27 cellular contexts compared by ENCODE assay signal in the genomic region with DNA sequence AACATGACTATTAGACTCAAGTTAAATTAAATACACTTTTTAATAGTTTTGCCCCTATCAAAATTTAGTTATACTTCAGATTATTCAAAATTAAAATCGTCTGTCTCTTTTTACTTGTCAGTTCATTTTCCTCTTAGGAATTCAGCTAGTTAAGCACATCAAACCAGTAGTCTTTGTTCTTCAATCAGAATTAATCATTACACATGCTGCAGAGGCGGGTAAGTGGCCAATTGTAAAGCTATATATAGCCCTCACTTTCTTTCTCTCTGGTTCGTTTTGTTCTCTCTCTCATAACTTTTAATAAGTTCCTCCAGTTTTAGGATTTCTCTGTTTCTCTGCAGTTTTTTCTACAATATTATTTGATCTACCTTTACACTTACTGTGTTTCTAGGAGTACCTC.
"Had no signal": no experiment of that assay in that cellular context is flagged by ENCODE, and none has a peak within 500 bp of the region (broad histone marks: within the 10 kb centered on the region; RNA-seq: fewer than 3 reads in every experiment).

No MANE protein-coding gene starts in this region.

- H3K27me3 ChIP-seq: ascending aorta, breast epithelium, cardiac muscle cell, colonic mucosa, esophagus squamous epithelium had no signal

- H3K36me3 ChIP-seq: ascending aorta, cardiac muscle cell, colonic mucosa, esophagus squamous epithelium had no signal

- DNase-seq: activated CD4-positive, alpha-beta memory T cell treated with anti-CD3 and anti-CD28 coated beads, Interleukin-2, amount 10 ng/mL, durations not matched to agents 7 days and 5 days; activated CD4-positive, alpha-beta T cell treated with anti-CD3 and anti-CD28 coated beads for 1 hour; activated CD4-positive, alpha-beta T cell treated with anti-CD3 and anti-CD28 coated beads for 4 hours; activated CD4-positive, alpha-beta T cell treated with anti-CD3 and anti-CD28 coated beads, Interleukin-2, amount 10 ng/mL, durations not matched to agents 7 days and 5 days; activated CD4-positive, alpha-beta T cell treated with anti-CD3 and anti-CD28 coated beads, Interleukin-2, amount 50 U/mL, for 4 hours; activated CD8-positive, alpha-beta memory T cell treated with anti-CD3 and anti-CD28 coated beads, Interleukin-2, amount 50 U/mL, for 48 hours; activated gamma-delta T cell; activated naive CD4-positive, alpha-beta T cell; activated naive CD4-positive, alpha-beta T cell treated with anti-CD3 and anti-CD28 coated beads, Interleukin-2, amount 10 ng/mL, durations not matched to agents 7 days and 5 days; activated naive CD8-positive, alpha-beta T cell treated with anti-CD3 and anti-CD28 coated beads, Interleukin-2, amount 10 ng/mL, durations not matched to agents 7 days and 5 days; activated T-cell treated with anti-CD3 and anti-CD28 coated beads for 4 hours; activated T-cell treated with anti-CD3 and anti-CD28 coated beads, Interleukin-2, amount 50 U/mL, for 24 hours; activated T-cell treated with anti-CD3 and anti-CD28 coated beads, Interleukin-2, amount 50 U/mL, for 72 hours; central memory CD4-positive, alpha-beta T cell; cerebellar nuclear complex; colonic mucosa; effector CD8-positive, alpha-beta T cell; esophagus squamous epithelium; foreskin melanocyte; T-helper 2 cell had no signal

- ATAC-seq: activated naive CD4-positive, alpha-beta T cell treated with anti-CD3 and anti-CD28 coated beads, Interleukin-2, amount 50 U/mL, for 72 hours; activated T-cell treated with anti-CD3 and anti-CD28 coated beads, Interleukin-2, amount 50 U/mL, for 72 hours; WTC11 had no signal

- H3K4me1 ChIP-seq: ascending aorta, breast epithelium, colonic mucosa, esophagus squamous epithelium had no signal

- H3K4me3 ChIP-seq: ascending aorta, breast epithelium, cardiac muscle cell, colonic mucosa, esophagus squamous epithelium had no signal

- H3K9me3 ChIP-seq: ascending aorta, breast epithelium, colonic mucosa, esophagus squamous epithelium had no signal

- H3K27ac ChIP-seq: ascending aorta, breast epithelium, cardiac muscle cell, colonic mucosa, epithelial cell of prostate, esophagus squamous epithelium, VCaP had no signal
